In the genomic region with DNA sequence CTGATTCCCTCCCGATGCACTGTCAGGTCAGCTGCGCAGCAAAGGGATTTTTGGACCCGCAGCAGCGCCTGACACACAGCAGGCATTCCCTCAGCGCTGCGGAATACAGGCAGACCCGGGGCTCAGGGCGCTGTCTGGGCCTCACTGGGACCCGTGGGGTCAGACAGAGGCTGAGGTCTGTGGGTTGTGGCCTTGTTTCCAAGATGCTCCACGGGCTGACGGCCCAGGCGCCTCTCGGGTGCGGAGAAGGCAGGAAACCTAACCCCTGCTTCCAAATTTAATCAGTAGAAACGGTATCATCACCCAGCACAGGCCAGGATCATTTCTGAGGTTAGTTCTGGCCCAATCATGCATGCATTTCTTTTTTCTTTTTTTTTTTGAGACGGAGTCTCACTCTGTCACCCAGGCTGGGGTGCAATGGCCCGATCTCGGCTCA, we compare ENCODE assay signal across 6 cellular contexts. TPM values are rescaled to one million over a fixed set of nuclear protein-coding genes. Genes with fewer than 3 reads are reported as not detected.
DNase-seq lines count a peak whose midpoint lies in the region; ATAC-seq and TF ChIP-seq lines count a peak whose summit lies in the region.

No MANE protein-coding gene starts in this region.

- H3K9me3 ChIP-seq in CD4-positive, CD25-positive, alpha-beta regulatory T cell (ENCODE audit: control insufficient read depth in 2 of 2, low read length in 2 of 2) = no peaks in the 10 kb centered on the region
- H3K9me3 ChIP-seq in lung (ENCODE audit: control insufficient read depth in 2 of 2, insufficient read depth in 1 of 2, low read length in 1 of 2) = no peaks in the 10 kb centered on the region

- H3K4me3 ChIP-seq in CD4-positive, CD25-positive, alpha-beta regulatory T cell (ENCODE audit: low read depth, low read length) = no peak overlapping the region
- H3K4me3 ChIP-seq in lung = peak overlapping the region; percentile 47

- no peaks in the 10 kb centered on the region for H3K27me3 ChIP-seq in CD4-positive, CD25-positive, alpha-beta regulatory T cell (ENCODE audit: control insufficient read depth, insufficient read depth, low read length)
- no peaks in the 10 kb centered on the region for H3K27me3 ChIP-seq in lung (ENCODE audit: control insufficient read depth, insufficient read depth)

- peak overlapping the region; percentile 86 for H3K27ac ChIP-seq in CD4-positive, CD25-positive, alpha-beta regulatory T cell (ENCODE audit: insufficient read depth, low read length, poor library complexity, severe bottlenecking)
- H3K27ac ChIP-seq in lung (ENCODE audit: low read depth in 1 of 2, low read length in 1 of 2) = peak overlapping the region; percentile 89 to 91

- H3K36me3 Mint-ChIP-seq in CD4-positive, CD25-positive, alpha-beta regulatory T cell = no peaks in the 10 kb centered on the region
- peaks cover 15% of the 10 kb centered on the region for H3K36me3 Mint-ChIP-seq in activated CD8-positive, alpha-beta T cell treated with anti-CD3 and anti-CD28 coated beads, Interleukin-2, amount 10 ng/mL, durations not matched to agents 7 days and 5 days (ENCODE audit: low read depth)

- H3K9me3 Mint-ChIP-seq in CD4-positive, CD25-positive, alpha-beta regulatory T cell = peaks cover 0 to 1% (median 0%) of the 10 kb centered on the region in 7 donors
- H3K9me3 Mint-ChIP-seq in activated CD8-positive, alpha-beta T cell treated with anti-CD3 and anti-CD28 coated beads, Interleukin-2, amount 10 ng/mL, durations not matched to agents 7 days and 5 days (ENCODE audit: insufficient read depth) = no peaks in the 10 kb centered on the region

- H3K36me3 ChIP-seq in CD4-positive, CD25-positive, alpha-beta regulatory T cell (ENCODE audit: control insufficient read depth, insufficient read depth, low read length) = peaks cover 4% of the 10 kb centered on the region
- no peaks in the 10 kb centered on the region for H3K36me3 ChIP-seq in lung (ENCODE audit: control insufficient read depth in 2 of 2, insufficient read depth in 2 of 2, low read length in 2 of 2)

- WGBS in lung, 2 donors = 64 to 67% methylated on average over 17 to 18 of the region's 18 CpGs

- peak overlapping the region; percentile 81 to 96 (median 86) for H3K4me3 Mint-ChIP-seq in CD4-positive, CD25-positive, alpha-beta regulatory T cell
- peak overlapping the region; percentile 70 for H3K4me3 Mint-ChIP-seq in activated CD8-positive, alpha-beta T cell treated with anti-CD3 and anti-CD28 coated beads, Interleukin-2, amount 10 ng/mL, durations not matched to agents 7 days and 5 days

- peak overlapping the region; percentile 63 to 94 (median 73) for H3K27ac Mint-ChIP-seq in CD4-positive, CD25-positive, alpha-beta regulatory T cell
- H3K27ac Mint-ChIP-seq in activated CD8-positive, alpha-beta T cell treated with anti-CD3 and anti-CD28 coated beads, Interleukin-2, amount 10 ng/mL, durations not matched to agents 7 days and 5 days = peak overlapping the region; percentile 87

- peaks cover 47% of the 10 kb centered on the region for H3K4me1 ChIP-seq in CD4-positive, CD25-positive, alpha-beta regulatory T cell (ENCODE audit: control insufficient read depth, insufficient read depth, low read length, poor library complexity, severe bottlenecking)
- peaks cover 0 to 40% of the 10 kb centered on the region in 2 donors for H3K4me1 ChIP-seq in lung (ENCODE audit: control insufficient read depth in 2 of 2, insufficient read depth in 2 of 2, low read length in 2 of 2)

- no peak for DNase-seq in CD4-positive, CD25-positive, alpha-beta regulatory T cell
- no peak for DNase-seq in activated CD8-positive, alpha-beta T cell treated with anti-CD3 and anti-CD28 coated beads, Interleukin-2, amount 10 ng/mL, durations not matched to agents 7 days and 5 days
- DNase-seq in lung (ENCODE audit: low spot score) (no peak), NOMO-1 (lab: John Stamatoyannopoulos, UW; ENCODE audit: unreplicated experiment in 2 of 2) (no peak), NCI-H524 (lab: John Stamatoyannopoulos, UW) (no peak)

- CTCF ChIA-PET in activated CD8-positive, alpha-beta T cell treated with anti-CD3 and anti-CD28 coated beads, Interleukin-2, amount 10 ng/mL, durations not matched to agents 7 days and 5 days (lab: Charles Lee) = interaction anchor here (0.9 to 1.9 kb wide), 5 partner anchors 15 to 153 kb away, joined by 3 to 14 read pairs (median 3); no protein-coding TSS in a partner anchor

- H3K4me1 Mint-ChIP-seq in CD4-positive, CD25-positive, alpha-beta regulatory T cell = peaks cover 0 to 41% (median 14%) of the 10 kb centered on the region in 4 donors
- H3K4me1 Mint-ChIP-seq in activated CD8-positive, alpha-beta T cell treated with anti-CD3 and anti-CD28 coated beads, Interleukin-2, amount 10 ng/mL, durations not matched to agents 7 days and 5 days (ENCODE audit: low read depth) = peaks cover 42% of the 10 kb centered on the region

- peaks cover 25% of the 10 kb centered on the region for H3K27me3 Mint-ChIP-seq in CD4-positive, CD25-positive, alpha-beta regulatory T cell
- H3K27me3 Mint-ChIP-seq in activated CD8-positive, alpha-beta T cell treated with anti-CD3 and anti-CD28 coated beads, Interleukin-2, amount 10 ng/mL, durations not matched to agents 7 days and 5 days (ENCODE audit: low read depth) = peaks cover 4% of the 10 kb centered on the region

- POLR2A ChIA-PET in activated CD8-positive, alpha-beta T cell treated with anti-CD3 and anti-CD28 coated beads, Interleukin-2, amount 10 ng/mL, durations not matched to agents 7 days and 5 days (lab: Charles Lee) = interaction anchor here (0.5 to 2.2 kb wide), 7 partner anchors 16 to 605 kb away, joined by 3 to 10 read pairs (median 3); partner anchors contain the start of genes CIRBP and POLRMT

- TF ChIP-seq CTCF in lung (IDR thresholded peaks at IDR 0.05; ENCODE audit: control extremely low read depth, extremely low read depth) = no peak

- ATAC-seq in CD4-positive, CD25-positive, alpha-beta regulatory T cell (ENCODE audit: low read depth in 2 of 2) = no peak
- no peak for ATAC-seq in activated CD8-positive, alpha-beta T cell treated with anti-CD3 and anti-CD28 coated beads, Interleukin-2, amount 10 ng/mL, durations not matched to agents 7 days and 5 days
- ATAC-seq in lung (ENCODE audit: insufficient read depth, low FRiP score) (no peak), GM21381 (IDR thresholded peaks at IDR 0.05; ENCODE audit: unreplicated experiment) (no peak)

RNA-seq across cellular contexts. Expression of gene RNF126, which starts 0.7 kb away (rescaled TPM):
- 124 TPM for total RNA-seq in CD4-positive, CD25-positive, alpha-beta regulatory T cell
- 10 to 100 TPM; 57.2 to 80.8 (median 76.9) TPM for polyA plus RNA-seq in CD4-positive, CD25-positive, alpha-beta regulatory T cell
- 10 to 100 TPM; 71.3 to 78.4 TPM for total RNA-seq in activated CD8-positive, alpha-beta T cell treated with anti-CD3 and anti-CD28 coated beads, Interleukin-2, amount 10 ng/mL, durations not matched to agents 7 days and 5 days
- total RNA-seq in lung = 10 to 100 TPM; 18.1 to 46.2 TPM
- polyA plus RNA-seq in lung = 10 to 100 TPM; 32.2 to 41.9 TPM

RNA-seq across cellular contexts. Expression of gene FSTL3, which starts 12.5 kb away (rescaled TPM):
- total RNA-seq in CD4-positive, CD25-positive, alpha-beta regulatory T cell = 0.64 TPM
- polyA plus RNA-seq in CD4-positive, CD25-positive, alpha-beta regulatory T cell = 1 to 10 TPM in 1 of 4 donors, under 1 TPM in 3; 0.55 to 2.1 (median 0.71) TPM
- total RNA-seq in activated CD8-positive, alpha-beta T cell treated with anti-CD3 and anti-CD28 coated beads, Interleukin-2, amount 10 ng/mL, durations not matched to agents 7 days and 5 days = 1 to 10 TPM; 2.2 to 3.0 TPM
- total RNA-seq in lung = 100 to 1,000 TPM in 1 of 2 donors, 10 to 100 TPM in 1; 15.1 to 120 TPM
- 100 to 1,000 TPM; 109 to 172 TPM for polyA plus RNA-seq in lung

RNA-seq across cellular contexts. Expression of gene FGF22, which starts 24.0 kb away (rescaled TPM):
- total RNA-seq in CD4-positive, CD25-positive, alpha-beta regulatory T cell = 0.81 TPM
- polyA plus RNA-seq in CD4-positive, CD25-positive, alpha-beta regulatory T cell = under 1 TPM in 1 of 4 donors, not detected in 3; 0.17 TPM
- not detected for total RNA-seq in activated CD8-positive, alpha-beta T cell treated with anti-CD3 and anti-CD28 coated beads, Interleukin-2, amount 10 ng/mL, durations not matched to agents 7 days and 5 days
- under 1 TPM; 0.23 to 0.46 TPM for total RNA-seq in lung
- under 1 TPM; 0.10 to 0.85 TPM for polyA plus RNA-seq in lung

RNA-seq across cellular contexts. Expression of gene POLRMT, which starts 30.4 kb away (rescaled TPM):
- total RNA-seq in CD4-positive, CD25-positive, alpha-beta regulatory T cell = 62.9 TPM
- 10 to 100 TPM; 25.4 to 38.1 (median 34.1) TPM for polyA plus RNA-seq in CD4-positive, CD25-positive, alpha-beta regulatory T cell
- 10 to 100 TPM; 50.6 to 51.0 TPM for total RNA-seq in activated CD8-positive, alpha-beta T cell treated with anti-CD3 and anti-CD28 coated beads, Interleukin-2, amount 10 ng/mL, durations not matched to agents 7 days and 5 days
- total RNA-seq in lung = 10 to 100 TPM; 16.1 to 43.3 TPM
- polyA plus RNA-seq in lung = 10 to 100 TPM; 33.5 to 76.7 TPM

RNA-seq across cellular contexts. Expression of gene PRSS57, which starts 31.6 kb away (rescaled TPM):
- total RNA-seq in CD4-positive, CD25-positive, alpha-beta regulatory T cell = 3.3 TPM
- not detected for polyA plus RNA-seq in CD4-positive, CD25-positive, alpha-beta regulatory T cell
- total RNA-seq in activated CD8-positive, alpha-beta T cell treated with anti-CD3 and anti-CD28 coated beads, Interleukin-2, amount 10 ng/mL, durations not matched to agents 7 days and 5 days = not detected
- 1 to 10 TPM in 1 of 2 donors, not detected in 1; 2.0 TPM for total RNA-seq in lung
- under 1 TPM; 0.10 to 0.60 TPM for polyA plus RNA-seq in lung
